In genomic region chr7:92402920-92403759, GRCh38 we compare ENCODE assay signal across 12 cellular contexts. TPM values are rescaled to one million over a fixed set of nuclear protein-coding genes. Genes with fewer than 3 reads are reported as not detected.
DNase-seq lines count a peak whose midpoint lies in the region; ATAC-seq, FAIRE-seq and TF ChIP-seq lines count a peak whose summit lies in the region.
"Had no signal": no experiment of that assay in that cellular context is flagged by ENCODE, and none has a peak within 500 bp of the region (broad histone marks: within the 10 kb centered on the region; RNA-seq: fewer than 3 reads in every experiment).

No MANE protein-coding gene starts in this region.

- H3K36me3 Mint-ChIP-seq in activated CD4-positive, alpha-beta T cell treated with anti-CD3 and anti-CD28 coated beads for 36 hours (ENCODE audit: low read depth) = peaks cover 12% of the 10 kb centered on the region
- peaks cover 14% of the 10 kb centered on the region for H3K36me3 Mint-ChIP-seq in astrocyte (ENCODE audit: low read depth, unreplicated experiment)
- H3K36me3 Mint-ChIP-seq in stimulated activated naive B cell treated with anti-CD40 and anti-IgM and Interleukin-4, amounts not matched to agents 10 μg/mL and 1 μg/mL and 100 μg/mL, for 72 hours = peaks cover 6 to 15% of the 10 kb centered on the region in 2 donors

- H3K9me3 ChIP-seq in astrocyte (ENCODE audit: insufficient read depth, low read depth, low read length) = no peaks in the 10 kb centered on the region

- no peaks in the 10 kb centered on the region for H3K27me3 Mint-ChIP-seq in activated CD4-positive, alpha-beta T cell treated with anti-CD3 and anti-CD28 coated beads for 36 hours
- no peaks in the 10 kb centered on the region for H3K27me3 Mint-ChIP-seq in astrocyte (ENCODE audit: low read depth, unreplicated experiment)
- no peaks in the 10 kb centered on the region for H3K27me3 Mint-ChIP-seq in stimulated activated naive B cell treated with anti-CD40 and anti-IgM and Interleukin-4, amounts not matched to agents 10 μg/mL and 1 μg/mL and 100 μg/mL, for 72 hours
- H3K27me3 Mint-ChIP-seq: activated CD4-positive, alpha-beta T cell treated with anti-CD3 and anti-CD28 coated beads, Interleukin-2, amount 10 ng/mL, durations not matched to agents 7 days and 5 days had no signal

- H3K79me2 ChIP-seq in astrocyte (ENCODE audit: insufficient read depth, low read length) = no peaks in the 10 kb centered on the region

- H3K4me2 ChIP-seq in astrocyte (ENCODE audit: low read length) = no peak overlapping the region

- no peaks in the 10 kb centered on the region for H3K27me3 ChIP-seq in astrocyte (ENCODE audit: insufficient read depth, low read length)

- peak overlapping the region; percentile 9 for H3K27ac Mint-ChIP-seq in activated CD4-positive, alpha-beta T cell treated with anti-CD3 and anti-CD28 coated beads for 36 hours
- peak overlapping the region; percentile 1 for H3K27ac Mint-ChIP-seq in astrocyte (ENCODE audit: unreplicated experiment)
- peak overlapping the region; percentile 73 for H3K27ac Mint-ChIP-seq in stimulated activated naive B cell treated with anti-CD40 and anti-IgM and Interleukin-4, amounts not matched to agents 10 μg/mL and 1 μg/mL and 100 μg/mL, for 72 hours

- POLR2A ChIA-PET in activated CD4-positive, alpha-beta T cell treated with anti-CD3 and anti-CD28 coated beads for 36 hours (lab: Charles Lee) = no interaction called here

- peaks cover 13% of the 10 kb centered on the region for H3K36me3 ChIP-seq in astrocyte (ENCODE audit: insufficient read depth, low read length)

- CTCF ChIA-PET in activated CD4-positive, alpha-beta T cell treated with anti-CD3 and anti-CD28 coated beads for 36 hours (lab: Charles Lee) = no interaction called here

- no peak overlapping the region for H3K4me3 Mint-ChIP-seq in activated CD4-positive, alpha-beta T cell treated with anti-CD3 and anti-CD28 coated beads for 36 hours
- H3K4me3 Mint-ChIP-seq in astrocyte (ENCODE audit: unreplicated experiment) = no peak overlapping the region
- no peak overlapping the region for H3K4me3 Mint-ChIP-seq in stimulated activated naive B cell treated with anti-CD40 and anti-IgM and Interleukin-4, amounts not matched to agents 10 μg/mL and 1 μg/mL and 100 μg/mL, for 72 hours
- H3K4me3 Mint-ChIP-seq: activated CD4-positive, alpha-beta T cell treated with anti-CD3 and anti-CD28 coated beads, Interleukin-2, amount 10 ng/mL, durations not matched to agents 7 days and 5 days; H9 had no signal

- TF ChIP-seq CTCF in astrocyte (IDR thresholded peaks at IDR 0.05; ENCODE audit: insufficient read depth, low read depth, low read length) = no peak

- H2AFZ ChIP-seq in astrocyte (ENCODE audit: low read depth, low read length) = no peak overlapping the region

- no peak overlapping the region for H3K4me3 ChIP-seq in astrocyte (ENCODE audit: insufficient read depth, low read depth, low read length)

- peak; percentile 62 for ATAC-seq in activated CD4-positive, alpha-beta T cell treated with anti-CD3 and anti-CD28 coated beads for 36 hours
- ATAC-seq in stimulated activated naive B cell treated with anti-CD40 and anti-IgM and Interleukin-4, amounts not matched to agents 10 μg/mL and 1 μg/mL and 100 μg/mL, for 72 hours (replicated peaks) = no peak
- ATAC-seq in HG03432 (IDR thresholded peaks at IDR 0.05; ENCODE audit: unreplicated experiment) = no peak

- no peak overlapping the region for H3K9ac ChIP-seq in astrocyte (ENCODE audit: low read length)

- no peaks in the 10 kb centered on the region for H4K20me1 ChIP-seq in astrocyte (ENCODE audit: insufficient read depth, low read length)

- no peaks in the 10 kb centered on the region for H3K4me1 ChIP-seq in astrocyte (ENCODE audit: insufficient read depth, low read length)

- H3K27ac ChIP-seq in astrocyte (ENCODE audit: low read depth, low read length) = peak overlapping the region; percentile 11

- H3K4me1 Mint-ChIP-seq in activated CD4-positive, alpha-beta T cell treated with anti-CD3 and anti-CD28 coated beads for 36 hours = peaks cover 19% of the 10 kb centered on the region
- peaks cover 12% of the 10 kb centered on the region for H3K4me1 Mint-ChIP-seq in astrocyte (ENCODE audit: low read depth, unreplicated experiment)
- H3K4me1 Mint-ChIP-seq in stimulated activated naive B cell treated with anti-CD40 and anti-IgM and Interleukin-4, amounts not matched to agents 10 μg/mL and 1 μg/mL and 100 μg/mL, for 72 hours = no peaks in the 10 kb centered on the region

- no peak for DNase-seq in activated CD4-positive, alpha-beta T cell treated with anti-CD3 and anti-CD28 coated beads for 36 hours
- no peak for DNase-seq in activated CD4-positive, alpha-beta T cell treated with anti-CD3 and anti-CD28 coated beads for 1 hour
- DNase-seq in astrocyte (ENCODE audit: low read depth) (peak; percentile 55), kidney tubule cell (ENCODE audit: low spot score) (peak; percentile 17), NCI-H524 treated with DMSO at 0.1 percent for 48 hours (lab: John Stamatoyannopoulos, UW) (no peak), SW480 (ENCODE audit: low spot score) (no peak)
- no peak for DNase-seq in stimulated activated naive B cell treated with anti-CD40 and anti-IgM and Interleukin-4, amounts not matched to agents 10 μg/mL and 1 μg/mL and 100 μg/mL, for 72 hours
- DNase-seq: H9, NCI-H526, retina had no signal

- FAIRE-seq in astrocyte (lab: Jason Lieb, UNC) = no peak

- intact Hi-C loops in activated CD4-positive, alpha-beta T cell treated with anti-CD3 and anti-CD28 coated beads for 36 hours (cut with DNase I, micrococcal nuclease) = no loop called here

- H3K9me3 Mint-ChIP-seq in activated CD4-positive, alpha-beta T cell treated with anti-CD3 and anti-CD28 coated beads for 36 hours (ENCODE audit: low read depth) = no peaks in the 10 kb centered on the region
- H3K9me3 Mint-ChIP-seq in astrocyte (ENCODE audit: unreplicated experiment) = no peaks in the 10 kb centered on the region
- H3K9me3 Mint-ChIP-seq in stimulated activated naive B cell treated with anti-CD40 and anti-IgM and Interleukin-4, amounts not matched to agents 10 μg/mL and 1 μg/mL and 100 μg/mL, for 72 hours = no peaks in the 10 kb centered on the region
- H3K9me3 Mint-ChIP-seq: activated CD4-positive, alpha-beta T cell treated with anti-CD3 and anti-CD28 coated beads, Interleukin-2, amount 10 ng/mL, durations not matched to agents 7 days and 5 days; H9 had no signal

RNA-seq across cellular contexts. Expression of gene GATAD1, which starts 44.1 kb away (rescaled TPM):
- 10 to 100 TPM; 18.4 to 19.0 TPM for total RNA-seq in activated CD4-positive, alpha-beta T cell treated with anti-CD3 and anti-CD28 coated beads for 36 hours
- total RNA-seq in astrocyte = 22.5 and 23.1 TPM in 2 replicates

Comparison
In these comparisons a context has a peak if more than half of its experiments do, and no peak if none do; other contexts are left out.
1. DNase-seq: peak in astrocyte (single experiment) and kidney tubule cell (single experiment); none in activated CD4-positive, alpha-beta T cell treated with anti-CD3 and anti-CD28 coated beads for 36 hours (single experiment), activated CD4-positive, alpha-beta T cell treated with anti-CD3 and anti-CD28 coated beads for 1 hour (single experiment), stimulated activated naive B cell treated with anti-CD40 and anti-IgM and Interleukin-4, amounts not matched to agents 10 μg/mL and 1 μg/mL and 100 μg/mL, for 72 hours (single experiment), NCI-H524 treated with DMSO at 0.1 percent for 48 hours (single experiment) and SW480 (single experiment).
2. H3K27ac Mint-ChIP-seq: peak in every context shown above with its lines; median percentile 73 in stimulated activated naive B cell treated with anti-CD40 and anti-IgM and Interleukin-4, amounts not matched to agents 10 μg/mL and 1 μg/mL and 100 μg/mL, for 72 hours; 9 in activated CD4-positive, alpha-beta T cell treated with anti-CD3 and anti-CD28 coated beads for 36 hours; 1 in astrocyte.